In the genomic region with DNA sequence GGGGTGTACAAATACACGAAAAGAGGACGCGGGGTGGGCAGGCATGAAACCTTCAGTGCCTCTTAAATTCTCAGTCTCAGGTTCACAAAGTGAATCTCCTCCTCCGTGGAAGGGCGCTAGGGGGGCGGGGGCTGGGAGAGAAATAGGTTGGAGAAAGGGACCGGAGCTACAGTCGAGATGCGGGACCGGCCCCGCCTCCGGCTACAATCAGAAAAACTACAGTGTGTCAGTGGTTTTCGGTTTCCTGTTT, we compare ENCODE assay signal across 8 cellular contexts. TPM values are rescaled to one million over a fixed set of nuclear protein-coding genes. Genes with fewer than 3 reads are reported as not detected.
DNase-seq lines count a peak whose midpoint lies in the region; ATAC-seq and TF ChIP-seq lines count a peak whose summit lies in the region.

No MANE protein-coding gene starts in this region.

- H3K4me3 Mint-ChIP-seq in activated CD4-positive, alpha-beta memory T cell treated with anti-CD3 and anti-CD28 coated beads for 36 hours = peak overlapping the region; percentile 78
- peak overlapping the region; percentile 98 for H3K4me3 Mint-ChIP-seq in progenitor cell of endocrine pancreas (ENCODE audit: low read depth)

- peak overlapping the region; percentile 64 for H3K27ac Mint-ChIP-seq in activated CD4-positive, alpha-beta memory T cell treated with anti-CD3 and anti-CD28 coated beads for 36 hours
- H3K27ac Mint-ChIP-seq in progenitor cell of endocrine pancreas = peak overlapping the region; percentile 98

- peak overlapping the region; percentile 73 for H3K4me3 ChIP-seq in fibroblast of mammary gland (ENCODE audit: control insufficient read depth, low read depth, low read length)

- ATAC-seq in GM19324 (IDR thresholded peaks at IDR 0.05; ENCODE audit: low FRiP score, unreplicated experiment) = no peak
- no peak for ATAC-seq in GM18520 (IDR thresholded peaks at IDR 0.05; ENCODE audit: unreplicated experiment)

- H3K4me1 Mint-ChIP-seq in activated CD4-positive, alpha-beta memory T cell treated with anti-CD3 and anti-CD28 coated beads for 36 hours (ENCODE audit: low read depth) = peaks cover 27% of the 10 kb centered on the region
- H3K4me1 Mint-ChIP-seq in progenitor cell of endocrine pancreas (ENCODE audit: low read depth) = peaks cover 39% of the 10 kb centered on the region

- POLR2A ChIA-PET in activated CD4-positive, alpha-beta memory T cell treated with anti-CD3 and anti-CD28 coated beads for 36 hours (lab: Charles Lee) = interaction anchor here (1.3 kb wide), 1 partner anchor 55 kb away, joined by 5 read pairs; no protein-coding TSS in a partner anchor

- CTCF ChIA-PET in activated CD4-positive, alpha-beta memory T cell treated with anti-CD3 and anti-CD28 coated beads for 36 hours (lab: Charles Lee) = interaction anchor here (0.6 to 1.2 kb wide), 3 partner anchors 98 to 104 kb away, joined by 3 to 5 read pairs (median 3); no protein-coding TSS in a partner anchor

- H3K36me3 Mint-ChIP-seq in activated CD4-positive, alpha-beta memory T cell treated with anti-CD3 and anti-CD28 coated beads for 36 hours = no peaks in the 10 kb centered on the region
- no peaks in the 10 kb centered on the region for H3K36me3 Mint-ChIP-seq in progenitor cell of endocrine pancreas (ENCODE audit: insufficient read depth)

- DNase-seq in activated T-cell treated with anti-CD3 and anti-CD28 coated beads for 1 hour (ENCODE audit: low read depth) (peak; percentile 52), activated T-cell treated with anti-CD3 and anti-CD28 coated beads for 4 hours (no peak), fibroblast of mammary gland (ENCODE audit: low read depth) (no peak), progenitor cell of endocrine pancreas (ENCODE audit: low spot score, unreplicated experiment) (no peak)
- peak; percentile 76 for DNase-seq in activated CD4-positive, alpha-beta memory T cell treated with anti-CD3 and anti-CD28 coated beads for 36 hours
- no peak for DNase-seq in central memory CD4-positive, alpha-beta T cell

- TF ChIP-seq CTCF in fibroblast of mammary gland (conservative IDR thresholded peaks at IDR 0.05; ENCODE audit: control insufficient read depth, insufficient read depth, low read depth, low read length) = no peak
- no peak for TF ChIP-seq CTCF in progenitor cell of endocrine pancreas (IDR thresholded peaks at IDR 0.05; ENCODE audit: unreplicated experiment)

- intact Hi-C loops in activated CD4-positive, alpha-beta memory T cell treated with anti-CD3 and anti-CD28 coated beads for 36 hours (cut with micrococcal nuclease) = loop anchor here (1.0 to 5.0 kb wide), 10 partner anchors 34 to 1068 kb away; partner anchors contain the start of genes ELF2, NAA15, NDUFC1 and SCOC

- peaks cover 28% of the 10 kb centered on the region for H3K27me3 Mint-ChIP-seq in activated CD4-positive, alpha-beta memory T cell treated with anti-CD3 and anti-CD28 coated beads for 36 hours
- no peaks in the 10 kb centered on the region for H3K27me3 Mint-ChIP-seq in progenitor cell of endocrine pancreas

- no peaks in the 10 kb centered on the region for H3K9me3 Mint-ChIP-seq in activated CD4-positive, alpha-beta memory T cell treated with anti-CD3 and anti-CD28 coated beads for 36 hours
- no peaks in the 10 kb centered on the region for H3K9me3 Mint-ChIP-seq in progenitor cell of endocrine pancreas (ENCODE audit: low read depth)

RNA-seq across cellular contexts. Expression of gene MAML3, which starts 3.4 kb away (rescaled TPM):
- under 1 TPM; 0.51 to 0.76 TPM for total RNA-seq in activated CD4-positive, alpha-beta memory T cell treated with anti-CD3 and anti-CD28 coated beads for 36 hours
- 44.4 and 48.5 TPM in 2 replicates for total RNA-seq in progenitor cell of endocrine pancreas

Comparison
In these comparisons a context has a peak if more than half of its experiments do, and no peak if none do; other contexts are left out.
1. DNase-seq: peak in activated T-cell treated with anti-CD3 and anti-CD28 coated beads for 1 hour (single experiment) and activated CD4-positive, alpha-beta memory T cell treated with anti-CD3 and anti-CD28 coated beads for 36 hours (single experiment); none in activated T-cell treated with anti-CD3 and anti-CD28 coated beads for 4 hours (single experiment), fibroblast of mammary gland (single experiment), progenitor cell of endocrine pancreas (single experiment) and central memory CD4-positive, alpha-beta T cell (single experiment).
2. RNA of gene MAML3, which starts 3.4 kb away (total RNA-seq): 44.4 to 48.5 TPM in progenitor cell of endocrine pancreas; 0.51 to 0.76 TPM in activated CD4-positive, alpha-beta memory T cell treated with anti-CD3 and anti-CD28 coated beads for 36 hours; every median in the first group is over 10 times any median in the second.